ENCODE assay signal across 2 cellular contexts in genomic region chr22:22599248-22599647, GRCh38.
TF ChIP-seq lines count a peak whose summit lies in the region.

No MANE protein-coding gene starts in this region.

TF ChIP-seq in GM23338, 12 proteins besides CTCF, POLR2A, EP300 and RAD21:
- TF ChIP-seq, protein P1, sequence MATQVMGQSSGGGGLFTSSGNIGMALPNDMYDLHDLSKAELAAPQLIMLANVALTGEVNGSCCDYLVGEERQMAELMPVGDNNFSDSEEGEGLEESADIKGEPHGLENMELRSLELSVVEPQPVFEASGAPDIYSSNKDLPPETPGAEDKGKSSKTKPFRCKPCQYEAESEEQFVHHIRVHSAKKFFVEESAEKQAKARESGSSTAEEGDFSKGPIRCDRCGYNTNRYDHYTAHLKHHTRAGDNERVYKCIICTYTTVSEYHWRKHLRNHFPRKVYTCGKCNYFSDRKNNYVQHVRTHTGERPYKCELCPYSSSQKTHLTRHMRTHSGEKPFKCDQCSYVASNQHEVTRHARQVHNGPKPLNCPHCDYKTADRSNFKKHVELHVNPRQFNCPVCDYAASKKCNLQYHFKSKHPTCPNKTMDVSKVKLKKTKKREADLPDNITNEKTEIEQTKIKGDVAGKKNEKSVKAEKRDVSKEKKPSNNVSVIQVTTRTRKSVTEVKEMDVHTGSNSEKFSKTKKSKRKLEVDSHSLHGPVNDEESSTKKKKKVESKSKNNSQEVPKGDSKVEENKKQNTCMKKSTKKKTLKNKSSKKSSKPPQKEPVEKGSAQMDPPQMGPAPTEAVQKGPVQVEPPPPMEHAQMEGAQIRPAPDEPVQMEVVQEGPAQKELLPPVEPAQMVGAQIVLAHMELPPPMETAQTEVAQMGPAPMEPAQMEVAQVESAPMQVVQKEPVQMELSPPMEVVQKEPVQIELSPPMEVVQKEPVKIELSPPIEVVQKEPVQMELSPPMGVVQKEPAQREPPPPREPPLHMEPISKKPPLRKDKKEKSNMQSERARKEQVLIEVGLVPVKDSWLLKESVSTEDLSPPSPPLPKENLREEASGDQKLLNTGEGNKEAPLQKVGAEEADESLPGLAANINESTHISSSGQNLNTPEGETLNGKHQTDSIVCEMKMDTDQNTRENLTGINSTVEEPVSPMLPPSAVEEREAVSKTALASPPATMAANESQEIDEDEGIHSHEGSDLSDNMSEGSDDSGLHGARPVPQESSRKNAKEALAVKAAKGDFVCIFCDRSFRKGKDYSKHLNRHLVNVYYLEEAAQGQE (IDR thresholded peaks at IDR 0.05; ENCODE audit: unreplicated experiment) = no peak
- TF ChIP-seq ZNF114 (CRISPR knock-in tag; IDR thresholded peaks at IDR 0.05) (no peak), EZH2phosphoT487 (IDR thresholded peaks at IDR 0.05; ENCODE audit: unreplicated experiment) (no peak)
- TF ChIP-seq, protein P2, sequence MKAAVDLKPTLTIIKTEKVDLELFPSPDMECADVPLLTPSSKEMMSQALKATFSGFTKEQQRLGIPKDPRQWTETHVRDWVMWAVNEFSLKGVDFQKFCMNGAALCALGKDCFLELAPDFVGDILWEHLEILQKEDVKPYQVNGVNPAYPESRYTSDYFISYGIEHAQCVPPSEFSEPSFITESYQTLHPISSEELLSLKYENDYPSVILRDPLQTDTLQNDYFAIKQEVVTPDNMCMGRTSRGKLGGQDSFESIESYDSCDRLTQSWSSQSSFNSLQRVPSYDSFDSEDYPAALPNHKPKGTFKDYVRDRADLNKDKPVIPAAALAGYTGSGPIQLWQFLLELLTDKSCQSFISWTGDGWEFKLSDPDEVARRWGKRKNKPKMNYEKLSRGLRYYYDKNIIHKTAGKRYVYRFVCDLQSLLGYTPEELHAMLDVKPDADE (IDR thresholded peaks at IDR 0.05) = no peak

TF ChIP-seq in K562, 482 proteins besides CTCF, POLR2A, EP300 and RAD21:
- TF ChIP-seq ZNF133 (CRISPR knock-in tag; IDR thresholded peaks at IDR 0.05) = no peak
- TF ChIP-seq MYNN (IDR thresholded peaks at IDR 0.05) = no peak
- 0 out of 2 replicates have a peak, but pooled peaks have one; percentile 51 for TF ChIP-seq MYNN (CRISPR knock-in tag; IDR thresholded peaks at IDR 0.05)
